In the genomic region with DNA sequence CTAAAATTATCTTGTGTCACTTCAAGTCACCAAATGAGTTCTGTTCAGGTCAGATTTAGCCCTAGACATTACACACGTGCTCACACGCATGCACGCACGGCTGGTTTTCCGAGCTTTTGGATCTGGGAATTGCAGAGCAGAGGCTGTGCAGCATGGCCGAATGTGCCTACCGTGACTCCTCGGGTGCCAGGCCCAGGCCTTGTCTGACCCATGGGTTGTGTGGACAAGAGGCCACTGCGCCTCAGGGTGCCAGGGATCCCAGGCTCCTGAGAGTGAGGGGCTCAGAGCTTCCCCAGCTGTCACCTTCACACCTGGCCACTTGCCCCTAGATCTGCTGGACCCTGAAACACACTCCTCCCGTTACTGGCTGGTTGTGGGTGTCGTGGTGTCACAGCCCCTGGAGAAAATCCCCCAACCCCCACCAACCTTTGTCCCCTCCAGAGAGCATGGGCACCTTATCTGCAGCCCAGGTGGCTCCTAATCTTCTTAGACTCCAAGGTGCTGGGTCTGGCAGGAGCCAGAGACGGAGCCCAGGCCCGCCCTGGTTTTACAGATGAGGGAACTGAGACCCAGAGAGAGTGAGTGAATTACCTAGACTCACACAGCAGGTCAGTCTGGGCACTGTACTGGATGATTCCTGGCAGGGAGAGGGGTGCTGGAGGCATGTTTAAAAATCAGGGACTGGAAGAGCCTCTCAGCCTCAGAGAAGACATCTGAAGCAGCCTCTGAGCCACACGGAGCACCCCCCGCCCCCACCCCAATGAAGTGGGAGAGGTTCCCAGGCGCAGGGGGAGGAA, we compare ENCODE assay signal across 14 cellular contexts. TPM values are rescaled to one million over a fixed set of nuclear protein-coding genes. Genes with fewer than 3 reads are reported as not detected.
DNase-seq lines count a peak whose midpoint lies in the region; ATAC-seq, FAIRE-seq and TF ChIP-seq lines count a peak whose summit lies in the region.
"Had no signal": no experiment of that assay in that cellular context is flagged by ENCODE, and none has a peak within 500 bp of the region (broad histone marks: within the 10 kb centered on the region; RNA-seq: fewer than 3 reads in every experiment).

No MANE protein-coding gene starts in this region.

- intact Hi-C loops in activated CD4-positive, alpha-beta memory T cell treated with anti-CD3 and anti-CD28 coated beads for 36 hours (cut with micrococcal nuclease): no loop called here
- intact Hi-C loops in tibial artery (cut with DNase I; ENCODE audit: low total_unique reads): loop anchor here (10.0 kb wide), 1 partner anchor 166 kb away; no protein-coding TSS in a partner anchor

- H4K5ac ChIP-seq in mesendoderm (ENCODE audit: low read length): no peak overlapping the region

- FAIRE-seq in astrocyte (lab: Jason Lieb, UNC): no peak
- FAIRE-seq: urothelium cell line had no signal

- H3K27me3 Mint-ChIP-seq in activated CD4-positive, alpha-beta memory T cell treated with anti-CD3 and anti-CD28 coated beads, Interleukin-2, amount 10 ng/mL, durations not matched to agents 7 days and 5 days: peaks cover 21% of the 10 kb centered on the region
- peaks cover 5% of the 10 kb centered on the region for H3K27me3 Mint-ChIP-seq in activated CD4-positive, alpha-beta memory T cell treated with anti-CD3 and anti-CD28 coated beads for 36 hours
- peaks cover 57% of the 10 kb centered on the region for H3K27me3 Mint-ChIP-seq in astrocyte (ENCODE audit: low read depth, unreplicated experiment)
- no peaks in the 10 kb centered on the region for H3K27me3 Mint-ChIP-seq in activated T-helper 17 cell treated with anti-CD3 and anti-CD28 coated beads, Interleukin-2, amount 50 U/mL, for 72 hours

- H3K18ac ChIP-seq in mesendoderm (ENCODE audit: low read length): peak overlapping the region; percentile 3

- no peaks in the 10 kb centered on the region for H3K27me3 ChIP-seq in astrocyte (ENCODE audit: insufficient read depth, low read length)
- H3K27me3 ChIP-seq in mesendoderm (ENCODE audit: insufficient read depth, low read length, poor library complexity): no peaks in the 10 kb centered on the region
- no peaks in the 10 kb centered on the region for H3K27me3 ChIP-seq in tibial artery
- H3K27me3 ChIP-seq: brain microvascular endothelial cell had no signal

- no CpG with 5 or more reads among the region's 16 CpGs for WGBS in mesendoderm (ENCODE audit: extremely low coverage, insufficient coverage, low lambda C conversion rate)

- H3K36me3 ChIP-seq in astrocyte (ENCODE audit: insufficient read depth, low read length) (no peaks in the 10 kb centered on the region), mesendoderm (ENCODE audit: control insufficient read depth, insufficient read depth, low read length) (no peaks in the 10 kb centered on the region), tibial artery (no peaks in the 10 kb centered on the region)
- H3K36me3 ChIP-seq: brain microvascular endothelial cell had no signal

- no peak overlapping the region for H2AK5ac ChIP-seq in mesendoderm (ENCODE audit: low read length)

- no peak for ATAC-seq in activated T-helper 17 cell treated with anti-CD3 and anti-CD28 coated beads, Interleukin-2, amount 50 U/mL, for 72 hours (replicated peaks)
- ATAC-seq in HG02970 (IDR thresholded peaks at IDR 0.05; ENCODE audit: low FRiP score, unreplicated experiment) (no peak), GM19324 (IDR thresholded peaks at IDR 0.05; ENCODE audit: low FRiP score, unreplicated experiment) (no peak)
- ATAC-seq: CD8-positive, alpha-beta T cell; psoas muscle had no signal

- peaks cover 5% of the 10 kb centered on the region for H3K4me1 ChIP-seq in astrocyte (ENCODE audit: insufficient read depth, low read length)
- H3K4me1 ChIP-seq in mesendoderm (ENCODE audit: control insufficient read depth, low read depth, low read length): no peaks in the 10 kb centered on the region
- H3K4me1 ChIP-seq in tibial artery: peaks cover 5 to 42% (median 26%) of the 10 kb centered on the region in 4 donors

- H3K9me3 Mint-ChIP-seq in activated CD4-positive, alpha-beta memory T cell treated with anti-CD3 and anti-CD28 coated beads, Interleukin-2, amount 10 ng/mL, durations not matched to agents 7 days and 5 days: no peaks in the 10 kb centered on the region
- no peaks in the 10 kb centered on the region for H3K9me3 Mint-ChIP-seq in activated CD4-positive, alpha-beta memory T cell treated with anti-CD3 and anti-CD28 coated beads for 36 hours
- H3K9me3 Mint-ChIP-seq in astrocyte (ENCODE audit: unreplicated experiment): no peaks in the 10 kb centered on the region
- H3K9me3 Mint-ChIP-seq in activated T-helper 17 cell treated with anti-CD3 and anti-CD28 coated beads, Interleukin-2, amount 50 U/mL, for 72 hours: no peaks in the 10 kb centered on the region
- H3K9me3 Mint-ChIP-seq: CD8-positive, alpha-beta T cell had no signal

- H3K36me3 Mint-ChIP-seq in activated CD4-positive, alpha-beta memory T cell treated with anti-CD3 and anti-CD28 coated beads, Interleukin-2, amount 10 ng/mL, durations not matched to agents 7 days and 5 days (ENCODE audit: low read depth): no peaks in the 10 kb centered on the region
- H3K36me3 Mint-ChIP-seq in activated CD4-positive, alpha-beta memory T cell treated with anti-CD3 and anti-CD28 coated beads for 36 hours: no peaks in the 10 kb centered on the region
- no peaks in the 10 kb centered on the region for H3K36me3 Mint-ChIP-seq in astrocyte (ENCODE audit: low read depth, unreplicated experiment)
- no peaks in the 10 kb centered on the region for H3K36me3 Mint-ChIP-seq in activated T-helper 17 cell treated with anti-CD3 and anti-CD28 coated beads, Interleukin-2, amount 50 U/mL, for 72 hours (ENCODE audit: low read depth)
- H3K36me3 Mint-ChIP-seq: CD8-positive, alpha-beta T cell had no signal

- H2BK120ac ChIP-seq in mesendoderm (ENCODE audit: low read depth, low read length): no peak overlapping the region

- no peak overlapping the region for H4K8ac ChIP-seq in mesendoderm (ENCODE audit: low read depth, low read length)

- H3K9ac ChIP-seq in astrocyte (ENCODE audit: low read length) (no peak overlapping the region), mesendoderm (ENCODE audit: low read length) (no peak overlapping the region)

- POLR2A ChIA-PET in activated CD4-positive, alpha-beta memory T cell treated with anti-CD3 and anti-CD28 coated beads, Interleukin-2, amount 10 ng/mL, durations not matched to agents 7 days and 5 days (lab: Charles Lee): no interaction called here
- POLR2A ChIA-PET in activated CD4-positive, alpha-beta memory T cell treated with anti-CD3 and anti-CD28 coated beads for 36 hours (lab: Charles Lee): no interaction called here

- CTCF ChIA-PET in activated CD4-positive, alpha-beta memory T cell treated with anti-CD3 and anti-CD28 coated beads, Interleukin-2, amount 10 ng/mL, durations not matched to agents 7 days and 5 days (lab: Charles Lee): interaction anchor here (0.9 to 4.2 kb wide), 4 partner anchors 59 to 132 kb away, joined by 3 to 47 read pairs (median 24); a partner anchor contains a TSS
- CTCF ChIA-PET in activated CD4-positive, alpha-beta memory T cell treated with anti-CD3 and anti-CD28 coated beads for 36 hours (lab: Charles Lee): interaction anchor here (0.8 to 6.5 kb wide), 2 partner anchors 59 to 65 kb away, joined by 3 to 93 read pairs; a partner anchor contains a TSS

- H3K4me3 ChIP-seq in astrocyte (ENCODE audit: insufficient read depth, low read depth, low read length) (no peak overlapping the region), mesendoderm (ENCODE audit: low read length) (no peak overlapping the region), tibial artery (peak overlapping the region in 1 of 2 donors; percentile 23)
- H3K4me3 ChIP-seq: psoas muscle had no signal

- no peak overlapping the region for H3K27ac Mint-ChIP-seq in activated CD4-positive, alpha-beta memory T cell treated with anti-CD3 and anti-CD28 coated beads, Interleukin-2, amount 10 ng/mL, durations not matched to agents 7 days and 5 days
- no peak overlapping the region for H3K27ac Mint-ChIP-seq in activated CD4-positive, alpha-beta memory T cell treated with anti-CD3 and anti-CD28 coated beads for 36 hours
- H3K27ac Mint-ChIP-seq in astrocyte (ENCODE audit: unreplicated experiment): no peak overlapping the region
- H3K27ac Mint-ChIP-seq in activated T-helper 17 cell treated with anti-CD3 and anti-CD28 coated beads, Interleukin-2, amount 50 U/mL, for 72 hours: no peak overlapping the region
- H3K27ac Mint-ChIP-seq: CD8-positive, alpha-beta T cell had no signal

- peak overlapping the region; percentile 58 for H2AFZ ChIP-seq in astrocyte (ENCODE audit: low read depth, low read length)

- H3K9me3 ChIP-seq in astrocyte (ENCODE audit: insufficient read depth, low read depth, low read length): no peaks in the 10 kb centered on the region
- no peaks in the 10 kb centered on the region for H3K9me3 ChIP-seq in tibial artery
- H3K9me3 ChIP-seq: psoas muscle had no signal

- H3K4me2 ChIP-seq in astrocyte (ENCODE audit: low read length) (no peak overlapping the region), mesendoderm (ENCODE audit: low read length) (no peak overlapping the region)

- no peak overlapping the region for H3K23ac ChIP-seq in mesendoderm (ENCODE audit: low read length)

- H2BK15ac ChIP-seq in mesendoderm (replicated peaks; ENCODE audit: low read depth): no peak overlapping the region

- peak overlapping the region; percentile 57 for H3K56ac ChIP-seq in mesendoderm (ENCODE audit: low read length)

- no peaks in the 10 kb centered on the region for H4K20me1 ChIP-seq in astrocyte (ENCODE audit: insufficient read depth, low read length)

- peak overlapping the region; percentile 33 for H2BK5ac ChIP-seq in mesendoderm (ENCODE audit: low read length)

- no peak overlapping the region for H3K4me3 Mint-ChIP-seq in activated CD4-positive, alpha-beta memory T cell treated with anti-CD3 and anti-CD28 coated beads, Interleukin-2, amount 10 ng/mL, durations not matched to agents 7 days and 5 days
- no peak overlapping the region for H3K4me3 Mint-ChIP-seq in activated CD4-positive, alpha-beta memory T cell treated with anti-CD3 and anti-CD28 coated beads for 36 hours
- H3K4me3 Mint-ChIP-seq in astrocyte (ENCODE audit: unreplicated experiment): no peak overlapping the region
- H3K4me3 Mint-ChIP-seq in activated T-helper 17 cell treated with anti-CD3 and anti-CD28 coated beads, Interleukin-2, amount 50 U/mL, for 72 hours: no peak overlapping the region
- H3K4me3 Mint-ChIP-seq: CD8-positive, alpha-beta T cell had no signal

- H3K4me1 Mint-ChIP-seq in activated CD4-positive, alpha-beta memory T cell treated with anti-CD3 and anti-CD28 coated beads, Interleukin-2, amount 10 ng/mL, durations not matched to agents 7 days and 5 days: peaks cover under 1% of the 10 kb centered on the region
- no peaks in the 10 kb centered on the region for H3K4me1 Mint-ChIP-seq in activated CD4-positive, alpha-beta memory T cell treated with anti-CD3 and anti-CD28 coated beads for 36 hours (ENCODE audit: low read depth)
- H3K4me1 Mint-ChIP-seq in astrocyte (ENCODE audit: low read depth, unreplicated experiment): no peaks in the 10 kb centered on the region
- H3K4me1 Mint-ChIP-seq in activated T-helper 17 cell treated with anti-CD3 and anti-CD28 coated beads, Interleukin-2, amount 50 U/mL, for 72 hours: no peaks in the 10 kb centered on the region

- no peak overlapping the region for H3K27ac ChIP-seq in astrocyte (ENCODE audit: low read depth, low read length)
- no peak overlapping the region for H3K27ac ChIP-seq in mesendoderm (ENCODE audit: low read depth, low read length)
- H3K27ac ChIP-seq in tibial artery: peak overlapping the region; percentile 80 to 83
- H3K27ac ChIP-seq: brain microvascular endothelial cell, psoas muscle had no signal

- H3K4ac ChIP-seq in mesendoderm (ENCODE audit: low read depth, low read length): no peak overlapping the region

- DNase-seq in activated CD4-positive, alpha-beta memory T cell treated with anti-CD3 and anti-CD28 coated beads, Interleukin-2, amount 10 ng/mL, durations not matched to agents 7 days and 5 days: peak; percentile 9
- DNase-seq in activated CD4-positive, alpha-beta memory T cell treated with anti-CD3 and anti-CD28 coated beads for 36 hours: no peak
- no peak for DNase-seq in astrocyte (ENCODE audit: low read depth)
- DNase-seq in mesendoderm: peak; percentile 68
- peak in 1 of 2 donors; percentile 68 for DNase-seq in tibial artery
- DNase-seq: activated effector memory CD4-positive, alpha-beta T cell treated with anti-CD3 and anti-CD28 coated beads, Interleukin-2, amount 50 U/mL, for 16 hours; brain microvascular endothelial cell; CD8-positive, alpha-beta T cell; stimulated activated CD4-positive, alpha-beta T cell treated with anti-CD3 and anti-CD28 coated beads, Interleukin-2, amount 100 ng/mL, for 24 hours had no signal

- H3K79me2 ChIP-seq in astrocyte (ENCODE audit: insufficient read depth, low read length) (no peaks in the 10 kb centered on the region), mesendoderm (ENCODE audit: control insufficient read depth, insufficient read depth, low read length) (no peaks in the 10 kb centered on the region)

- no peaks in the 10 kb centered on the region for H3K79me1 ChIP-seq in mesendoderm (ENCODE audit: low read length)

- no peak for TF ChIP-seq CTCF in astrocyte (IDR thresholded peaks at IDR 0.05; ENCODE audit: insufficient read depth, low read depth, low read length)
- no peak for TF ChIP-seq CTCF in tibial artery (IDR thresholded peaks at IDR 0.05)

RNA-seq across cellular contexts. Expression of a gene that starts 56.8 kb away (rescaled TPM):
- total RNA-seq in activated CD4-positive, alpha-beta memory T cell treated with anti-CD3 and anti-CD28 coated beads, Interleukin-2, amount 10 ng/mL, durations not matched to agents 7 days and 5 days: under 1 TPM; 0.55 to 0.78 TPM
- total RNA-seq in activated CD4-positive, alpha-beta memory T cell treated with anti-CD3 and anti-CD28 coated beads for 36 hours: not detected
- 1.2 and 1.9 TPM in 2 replicates for total RNA-seq in astrocyte
- polyA plus RNA-seq in mesendoderm (2013, experiment 1 of 2): 0.37 TPM
- polyA plus RNA-seq in mesendoderm (2013, experiment 2 of 2): 0.39 TPM
- total RNA-seq in activated T-helper 17 cell treated with anti-CD3 and anti-CD28 coated beads, Interleukin-2, amount 50 U/mL, for 72 hours: not detected

Comparison
In these comparisons a context has a peak if more than half of its experiments do, and no peak if none do; other contexts are left out.
1. DNase-seq: peak in activated CD4-positive, alpha-beta memory T cell treated with anti-CD3 and anti-CD28 coated beads, Interleukin-2, amount 10 ng/mL, durations not matched to agents 7 days and 5 days (single experiment) and mesendoderm (single experiment); none in activated CD4-positive, alpha-beta memory T cell treated with anti-CD3 and anti-CD28 coated beads for 36 hours (single experiment) and astrocyte (single experiment).
2. H3K27ac ChIP-seq: peak in tibial artery (2 of 2); none in astrocyte (single experiment) and mesendoderm (single experiment).